Comparison of ENCODE assay signal across 20 cellular contexts in genomic region chr14:26173581-26173980, GRCh38.
DNase-seq lines count a peak whose midpoint lies in the region; ATAC-seq and TF ChIP-seq lines count a peak whose summit lies in the region.
"Had no signal": no experiment of that assay in that cellular context is flagged by ENCODE, and none has a peak within 500 bp of the region (broad histone marks: within the 10 kb centered on the region; RNA-seq: fewer than 3 reads in every experiment).

No MANE protein-coding gene starts in this region.

- peak; percentile 31; the same call in 1 of the 2 replicates for ATAC-seq in PC-3
- ATAC-seq in gastrocnemius medialis: no peak
- no peak for ATAC-seq in GM21576 (IDR thresholded peaks at IDR 0.05; ENCODE audit: unreplicated experiment)

- TF ChIP-seq CTCF in PC-3 (conservative IDR thresholded peaks at IDR 0.05; ENCODE audit: low read depth, low read length) (no peak), epithelial cell of proximal tubule (conservative IDR thresholded peaks at IDR 0.05; ENCODE audit: low read depth, low read length) (no peak), gastrocnemius medialis (IDR thresholded peaks at IDR 0.05 in 4 of 5, conservative IDR thresholded peaks at IDR 0.05 in 1 of 5) (no peak)

- peaks cover 22% of the 10 kb centered on the region for H3K27me3 ChIP-seq in PC-3 (ENCODE audit: low read length)
- no peaks in the 10 kb centered on the region for H3K27me3 ChIP-seq in gastrocnemius medialis
- H3K27me3 ChIP-seq: Peyer's patch had no signal

- no peaks in the 10 kb centered on the region for H3K9me3 ChIP-seq in PC-3 (ENCODE audit: low read length)
- no peaks in the 10 kb centered on the region for H3K9me3 ChIP-seq in gastrocnemius medialis
- H3K9me3 ChIP-seq: HAP-1, Peyer's patch had no signal

- H3K9ac ChIP-seq in PC-3 (ENCODE audit: low read length): no peak overlapping the region

- H3K9me2 ChIP-seq in PC-3 (replicated peaks; ENCODE audit: low read length): no peaks in the 10 kb centered on the region

- POLR2A ChIA-PET in PC-3 (lab: Charles Lee; ENCODE audit: unreplicated experiment): no interaction called here

- no peaks in the 10 kb centered on the region for H3K4me1 ChIP-seq in PC-3 (ENCODE audit: insufficient read depth, low read length)
- no peaks in the 10 kb centered on the region for H3K4me1 ChIP-seq in gastrocnemius medialis
- H3K4me1 ChIP-seq: HAP-1, Peyer's patch had no signal

- TF ChIP-seq POLR2A in gastrocnemius medialis (IDR thresholded peaks at IDR 0.05): no peak

- no peaks in the 10 kb centered on the region for H3K36me3 ChIP-seq in PC-3 (ENCODE audit: low read depth, low read length)
- no peaks in the 10 kb centered on the region for H3K36me3 ChIP-seq in gastrocnemius medialis
- H3K36me3 ChIP-seq: HAP-1, Peyer's patch had no signal

- CTCF ChIA-PET in PC-3 (lab: Charles Lee): no interaction called here

- H4K20me1 ChIP-seq in PC-3 (ENCODE audit: low read length): no peaks in the 10 kb centered on the region

- intact Hi-C loops in PC-3 (cut with micrococcal nuclease): no loop called here
- intact Hi-C loops in gastrocnemius medialis (cut with DNase I; ENCODE audit: low total_unique reads): no loop called here

- no TSS peak for BruUV-seq in PC-3 (replicated peaks; lab: Mats Ljungman, UMichigan)

- H3K79me2 ChIP-seq in PC-3 (ENCODE audit: low read length): no peaks in the 10 kb centered on the region

- in situ Hi-C loops in gastrocnemius medialis (cut with MboI; ENCODE audit: low sequenced_read_pairs in 4 of 4): no loop called here

- H3K4me3 ChIP-seq in PC-3 (ENCODE audit: low read length): no peak overlapping the region
- no peak overlapping the region for H3K4me3 ChIP-seq in epithelial cell of proximal tubule (ENCODE audit: low read depth, low read length)
- no peak overlapping the region for H3K4me3 ChIP-seq in gastrocnemius medialis
- H3K4me3 ChIP-seq: HAP-1, Peyer's patch, SK-N-MC had no signal

- no peaks in the 10 kb centered on the region for H3F3A ChIP-seq in PC-3 (ENCODE audit: low read length, unreplicated experiment)

- DNase-seq in HCEC 1CT (peak; percentile 14), PC-3 (peak; percentile 9), epithelial cell of proximal tubule (ENCODE audit: low read depth) (peak; percentile 38), renal cortical epithelial cell (ENCODE audit: low read depth) (peak; percentile 26), gastrocnemius medialis (no peak)
- no peak for DNase-seq in activated CD8-positive, alpha-beta memory T cell treated with anti-CD3 and anti-CD28 coated beads, Interleukin-2, amount 50 U/mL, for 48 hours
- DNase-seq: C1 segment of cervical spinal cord; CD8-positive, alpha-beta memory T cell; DMS79 treated with DMSO at 0.1 percent for 48 hours; Kasumi-1; MM.1S; NCI-H1694 treated with DMSO at 0.1 percent for 48 hours; NCI-H2107; NCI-H226; NCI-H524 treated with DMSO at 0.1 percent for 48 hours; Peyer's patch; SHP77 had no signal

- no peak overlapping the region for H2AFZ ChIP-seq in PC-3 (ENCODE audit: low read length)

- H3K4me2 ChIP-seq in PC-3 (ENCODE audit: low read length): no peak overlapping the region

- H3K27ac ChIP-seq in PC-3 (ENCODE audit: low read length): no peak overlapping the region
- H3K27ac ChIP-seq in gastrocnemius medialis: no peak overlapping the region
- H3K27ac ChIP-seq: Peyer's patch, SK-N-MC had no signal

Comparison
In these comparisons a context has a peak if more than half of its experiments do, and no peak if none do; other contexts are left out.
1. DNase-seq: peak in HCEC 1CT (single experiment), PC-3 (single experiment), epithelial cell of proximal tubule (single experiment) and renal cortical epithelial cell (single experiment); none in gastrocnemius medialis (0 of 2) and activated CD8-positive, alpha-beta memory T cell treated with anti-CD3 and anti-CD28 coated beads, Interleukin-2, amount 50 U/mL, for 48 hours (single experiment).